8 cellular contexts compared by ENCODE assay signal in the genomic region with DNA sequence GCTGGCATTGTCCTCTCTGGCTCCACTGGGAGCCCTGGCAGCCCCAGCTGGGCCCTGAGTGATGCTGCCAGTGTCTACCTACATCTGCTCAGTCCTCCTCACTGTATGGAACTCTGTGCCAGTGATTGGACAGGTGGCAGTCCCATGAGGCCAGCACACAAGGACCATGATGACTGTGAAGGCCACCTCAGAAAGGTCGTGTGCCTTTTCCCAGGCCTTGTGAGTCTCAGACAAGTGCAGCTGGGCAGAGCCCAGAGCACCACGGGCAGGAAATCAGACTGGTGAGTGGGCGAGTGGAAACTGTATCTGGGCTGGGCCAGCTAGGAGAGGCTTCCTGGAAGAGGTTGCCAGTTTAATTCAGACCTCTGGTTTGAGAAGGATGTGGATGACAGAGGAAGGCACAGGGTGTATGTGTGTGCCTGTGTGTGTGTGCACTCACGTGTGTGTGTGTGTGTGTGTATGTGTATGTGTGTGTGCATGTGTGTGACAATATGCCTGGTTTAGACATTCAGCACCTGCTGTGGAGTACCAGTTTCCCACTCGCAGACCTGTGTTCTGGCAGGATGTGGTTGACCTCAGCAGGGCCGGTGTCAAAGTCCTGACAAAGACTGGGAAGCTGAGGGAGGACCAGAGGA. TPM values are rescaled to one million over a fixed set of nuclear protein-coding genes. Genes with fewer than 3 reads are reported as not detected.
DNase-seq lines count a peak whose midpoint lies in the region; ATAC-seq and TF ChIP-seq lines count a peak whose summit lies in the region.

No MANE protein-coding gene starts in this region.

- H2BK120ac ChIP-seq in IMR-90 (ENCODE audit: low read depth, low read length): no peak overlapping the region

- peaks cover 49% of the 10 kb centered on the region for H3K36me3 Mint-ChIP-seq in activated naive CD8-positive, alpha-beta T cell treated with anti-CD3 and anti-CD28 coated beads, Interleukin-2, amount 10 ng/mL, durations not matched to agents 7 days and 5 days

- no peak overlapping the region for H2BK5ac ChIP-seq in IMR-90 (ENCODE audit: low read depth, low read length, poor library complexity, severe bottlenecking)

- dilution Hi-C loops in IMR-90 (cut with HindIII; ENCODE audit: low sequenced_read_pairs, unreplicated experiment): no loop called here

- H3K9ac ChIP-seq in IMR-90 (ENCODE audit: low read depth, low read length): no peak overlapping the region

- no peaks in the 10 kb centered on the region for H3K9me3 ChIP-seq in IMR-90 (ENCODE audit: control insufficient read depth, insufficient read depth, low read length)

- H3K4me3 ChIP-seq in IMR-90 (ENCODE audit: insufficient read depth, low read depth, low read length): no peak overlapping the region

- intact Hi-C loops in IMR-90 (cut with micrococcal nuclease): no loop called here

- H3K36me3 ChIP-seq in IMR-90 (ENCODE audit: control insufficient read depth, insufficient read depth, low read length): no peaks in the 10 kb centered on the region

- H4K5ac ChIP-seq in IMR-90 (ENCODE audit: low read depth, low read length): no peak overlapping the region

- H3K4me1 Mint-ChIP-seq in activated naive CD8-positive, alpha-beta T cell treated with anti-CD3 and anti-CD28 coated beads, Interleukin-2, amount 10 ng/mL, durations not matched to agents 7 days and 5 days: peaks cover 73% of the 10 kb centered on the region

- no peak overlapping the region for H4K8ac ChIP-seq in IMR-90 (ENCODE audit: low read depth in 2 of 2, low read length in 2 of 2)

- H3K27me3 Mint-ChIP-seq in activated naive CD8-positive, alpha-beta T cell treated with anti-CD3 and anti-CD28 coated beads, Interleukin-2, amount 10 ng/mL, durations not matched to agents 7 days and 5 days: no peaks in the 10 kb centered on the region

- 77% methylated on average over 5 of the region's 6 CpGs; no CpG with 5 or more reads in 1 of the 2 experiments for WGBS in IMR-90 (ENCODE audit: extremely low coverage in 2 of 2, insufficient read length in 1 of 2), 2 experiments

- POLR2A ChIA-PET in IMR-90 (lab: Charles Lee; ENCODE audit: unreplicated experiment): no interaction called here
- POLR2A ChIA-PET in activated naive CD8-positive, alpha-beta T cell treated with anti-CD3 and anti-CD28 coated beads, Interleukin-2, amount 10 ng/mL, durations not matched to agents 7 days and 5 days (lab: Charles Lee): interaction anchor here (0.6 to 20.6 kb wide), 11 partner anchors 9 to 876 kb away, joined by 3 to 896 read pairs (median 6); a partner anchor contains a TSS

- peak overlapping the region; percentile 72 for H3K4me3 Mint-ChIP-seq in activated naive CD8-positive, alpha-beta T cell treated with anti-CD3 and anti-CD28 coated beads, Interleukin-2, amount 10 ng/mL, durations not matched to agents 7 days and 5 days

- TF ChIP-seq POLR2A in IMR-90 (IDR thresholded peaks at IDR 0.05; ENCODE audit: low read depth, low read length): no peak

- peak; percentile 47 for ATAC-seq in GM19035 (IDR thresholded peaks at IDR 0.05; ENCODE audit: unreplicated experiment)
- ATAC-seq in IMR-90 (ENCODE audit: low read depth): no peak
- peak; percentile 79 for ATAC-seq in activated naive CD8-positive, alpha-beta T cell treated with anti-CD3 and anti-CD28 coated beads, Interleukin-2, amount 10 ng/mL, durations not matched to agents 7 days and 5 days (ENCODE audit: low read depth)
- no peak for ATAC-seq in GM21515 (IDR thresholded peaks at IDR 0.05; ENCODE audit: unreplicated experiment)

- TF ChIP-seq CTCF in IMR-90 (conservative IDR thresholded peaks at IDR 0.05; ENCODE audit: low read depth, low read length): no peak

- no peak overlapping the region for H3K23ac ChIP-seq in IMR-90 (ENCODE audit: low read depth, low read length)

- DNase-seq in IMR-90 (peak; percentile 22), RPMI8226 (no peak), AG08396 (ENCODE audit: low spot score) (no peak), NCI-H2107 (lab: John Stamatoyannopoulos, UW) (no peak)
- peak; percentile 56 for DNase-seq in activated naive CD8-positive, alpha-beta T cell treated with anti-CD3 and anti-CD28 coated beads, Interleukin-2, amount 10 ng/mL, durations not matched to agents 7 days and 5 days
- DNase-seq in stimulated activated CD4-positive, alpha-beta T cell treated with anti-CD3 and anti-CD28 coated beads, Interleukin-2, amount 100 ng/mL, for 48 hours: peak; percentile 51 to 54

- H3K79me1 ChIP-seq in IMR-90 (ENCODE audit: low read depth in 1 of 2, low read length in 2 of 2): peaks cover 0 to 14% of the 10 kb centered on the region in 2 experiments; a peak in 2 of 4 replicates

- peaks cover 6% of the 10 kb centered on the region for H4K20me1 ChIP-seq in IMR-90 (ENCODE audit: insufficient read depth, low read length)

- no peak overlapping the region for H3K18ac ChIP-seq in IMR-90 (ENCODE audit: low read depth, low read length)

- H2BK15ac ChIP-seq in IMR-90 (ENCODE audit: low read depth, low read length): no peak overlapping the region

- BruUV-seq in IMR-90 (replicated peaks; lab: Mats Ljungman, UMichigan): no TSS peak

- H3K27ac Mint-ChIP-seq in activated naive CD8-positive, alpha-beta T cell treated with anti-CD3 and anti-CD28 coated beads, Interleukin-2, amount 10 ng/mL, durations not matched to agents 7 days and 5 days: peak overlapping the region; percentile 89

- peak overlapping the region; percentile 31 for H2AK9ac ChIP-seq in IMR-90 (replicated peaks; ENCODE audit: low read depth, low read length, poor library complexity)

- H3K27me3 ChIP-seq in IMR-90 (ENCODE audit: control insufficient read depth, insufficient read depth, low read length): no peaks in the 10 kb centered on the region

- peaks cover 23% of the 10 kb centered on the region for H3K9me1 ChIP-seq in IMR-90 (ENCODE audit: insufficient read depth, low read length)

- H3K56ac ChIP-seq in IMR-90 (ENCODE audit: extremely low read depth, insufficient read depth, low read length): no peak overlapping the region

- 0 out of 2 replicates have a peak overlapping the region, but pooled peaks have one; percentile 31 for H3K14ac ChIP-seq in IMR-90 (replicated peaks; ENCODE audit: low read depth, low read length)

- no peak for TF ChIP-seq RAD21 in IMR-90 (IDR thresholded peaks at IDR 0.05; ENCODE audit: low read length)

- in situ Hi-C loops in IMR-90 (cut with MboI; ENCODE audit: low sequenced_read_pairs): loop anchor here (25.0 kb wide), 1 partner anchor 1063 kb away; no protein-coding TSS in a partner anchor

- no peak overlapping the region for H4K91ac ChIP-seq in IMR-90 (ENCODE audit: insufficient read depth, low read depth, low read length)

- H2AFZ ChIP-seq in IMR-90 (replicated peaks; ENCODE audit: low read length, poor library complexity): no peak overlapping the region

- no peak overlapping the region for H2BK20ac ChIP-seq in IMR-90 (ENCODE audit: low read depth, low read length)

- H3K27ac ChIP-seq in IMR-90 (ENCODE audit: insufficient read depth, low read length): no peak overlapping the region

- no peak overlapping the region for H3K4ac ChIP-seq in IMR-90 (ENCODE audit: low read depth, low read length)

- CTCF ChIA-PET in IMR-90 (lab: Yijun Ruan, JAX): no interaction called here

- H3K4me1 ChIP-seq in IMR-90 (ENCODE audit: control insufficient read depth, insufficient read depth, low read length): peaks cover 6% of the 10 kb centered on the region

- H3K4me2 ChIP-seq in IMR-90 (ENCODE audit: low read depth, low read length): no peak overlapping the region

- no peak overlapping the region for H2AK5ac ChIP-seq in IMR-90 (ENCODE audit: low read depth, low read length)

- no peaks in the 10 kb centered on the region for H3K9me3 Mint-ChIP-seq in activated naive CD8-positive, alpha-beta T cell treated with anti-CD3 and anti-CD28 coated beads, Interleukin-2, amount 10 ng/mL, durations not matched to agents 7 days and 5 days

TF ChIP-seq in IMR-90, 13 proteins besides CTCF, POLR2A, EP300 and RAD21 (continues in another document):
- TF ChIP-seq FOS (IDR thresholded peaks at IDR 0.05; ENCODE audit: low read depth, low read length): no peak
- TF ChIP-seq MXI1 (IDR thresholded peaks at IDR 0.05; ENCODE audit: borderline replicate concordance, low read depth, low read length): no peak
- TF ChIP-seq RCOR1 (IDR thresholded peaks at IDR 0.05; ENCODE audit: insufficient replicate concordance, low read length): no peak

RNA-seq across cellular contexts. Expression of a gene that starts 7.0 kb away (rescaled TPM):
- total RNA-seq in IMR-90 (2012; rRNA removed): 48.3 and 57.2 TPM in 2 replicates
- polyA plus RNA-seq in IMR-90 (2012; rRNA removed): 38.3 and 43.8 TPM in 2 replicates
- polyA plus RNA-seq in IMR-90 (2012; cell fraction: cytosol; rRNA removed): 29.7 and 33.1 TPM in 2 replicates
- 23.5 and 28.3 TPM in 2 replicates for polyA plus RNA-seq in IMR-90 (2012; cell fraction: nucleus; rRNA removed; ENCODE audit: low replicate concordance)
- total RNA-seq in activated naive CD8-positive, alpha-beta T cell treated with anti-CD3 and anti-CD28 coated beads, Interleukin-2, amount 10 ng/mL, durations not matched to agents 7 days and 5 days: 100 to 1,000 TPM; 176 to 195 TPM

RNA-seq across cellular contexts. Expression of a gene that starts 12.4 kb away (rescaled TPM):
- total RNA-seq in IMR-90 (2012; rRNA removed): 0.83 and 0.90 TPM in 2 replicates
- polyA plus RNA-seq in IMR-90 (2012; rRNA removed): 4.0 and 4.6 TPM in 2 replicates
- polyA plus RNA-seq in IMR-90 (2012; cell fraction: cytosol; rRNA removed): 2.3 and 5.7 TPM in 2 replicates
- polyA plus RNA-seq in IMR-90 (2012; cell fraction: nucleus; rRNA removed; ENCODE audit: low replicate concordance): 3.0 and 6.5 TPM in 2 replicates
- total RNA-seq in activated naive CD8-positive, alpha-beta T cell treated with anti-CD3 and anti-CD28 coated beads, Interleukin-2, amount 10 ng/mL, durations not matched to agents 7 days and 5 days: 100 to 1,000 TPM; 365 to 400 TPM

RNA-seq across cellular contexts. Expression of a gene that starts 50.8 kb away (rescaled TPM):
- under 0.01 TPM in 2 replicates for total RNA-seq in IMR-90 (2012; rRNA removed)
- 0.10 and 0.12 TPM in 2 replicates for polyA plus RNA-seq in IMR-90 (2012; rRNA removed)
- 0.01 and 0.07 TPM in 2 replicates for polyA plus RNA-seq in IMR-90 (2012; cell fraction: cytosol; rRNA removed)
- polyA plus RNA-seq in IMR-90 (2012; cell fraction: nucleus; rRNA removed; ENCODE audit: low replicate concordance): 0.33 and 0.38 TPM in 2 replicates
- total RNA-seq in activated naive CD8-positive, alpha-beta T cell treated with anti-CD3 and anti-CD28 coated beads, Interleukin-2, amount 10 ng/mL, durations not matched to agents 7 days and 5 days: 1 to 10 TPM; 3.3 to 3.4 TPM

RNA-seq across cellular contexts. Expression of a gene that starts 54.6 kb away (rescaled TPM):
- 12.5 and 17.2 TPM in 2 replicates for total RNA-seq in IMR-90 (2012; rRNA removed)
- 20.6 and 20.8 TPM in 2 replicates for polyA plus RNA-seq in IMR-90 (2012; rRNA removed)
- polyA plus RNA-seq in IMR-90 (2012; cell fraction: cytosol; rRNA removed): 15.0 and 16.7 TPM in 2 replicates
- polyA plus RNA-seq in IMR-90 (2012; cell fraction: nucleus; rRNA removed; ENCODE audit: low replicate concordance): 99.7 and 105 TPM in 2 replicates
- 100 to 1,000 TPM in 1 of 2 experiments, 10 to 100 TPM in 1; 97.4 to 102 TPM for total RNA-seq in activated naive CD8-positive, alpha-beta T cell treated with anti-CD3 and anti-CD28 coated beads, Interleukin-2, amount 10 ng/mL, durations not matched to agents 7 days and 5 days

RNA-seq across cellular contexts. Expression of a gene that starts 56.4 kb away (rescaled TPM):
- total RNA-seq in IMR-90 (2012; rRNA removed): 6.8 and 6.9 TPM in 2 replicates
- 10.6 and 10.9 TPM in 2 replicates for polyA plus RNA-seq in IMR-90 (2012; rRNA removed)
- 9.5 and 9.9 TPM in 2 replicates for polyA plus RNA-seq in IMR-90 (2012; cell fraction: cytosol; rRNA removed)
- polyA plus RNA-seq in IMR-90 (2012; cell fraction: nucleus; rRNA removed; ENCODE audit: low replicate concordance): 29.0 and 30.6 TPM in 2 replicates
- 10 to 100 TPM; 53.2 to 58.4 TPM for total RNA-seq in activated naive CD8-positive, alpha-beta T cell treated with anti-CD3 and anti-CD28 coated beads, Interleukin-2, amount 10 ng/mL, durations not matched to agents 7 days and 5 days

Comparison
In these comparisons a context has a peak if more than half of its experiments do, and no peak if none do; other contexts are left out.
1. ATAC-seq: peak in GM19035 (single experiment) and activated naive CD8-positive, alpha-beta T cell treated with anti-CD3 and anti-CD28 coated beads, Interleukin-2, amount 10 ng/mL, durations not matched to agents 7 days and 5 days (single experiment); none in IMR-90 (single experiment) and GM21515 (single experiment).
2. DNase-seq: peak in IMR-90 (single experiment), activated naive CD8-positive, alpha-beta T cell treated with anti-CD3 and anti-CD28 coated beads, Interleukin-2, amount 10 ng/mL, durations not matched to agents 7 days and 5 days (single experiment) and stimulated activated CD4-positive, alpha-beta T cell treated with anti-CD3 and anti-CD28 coated beads, Interleukin-2, amount 100 ng/mL, for 48 hours (2 of 2); none in RPMI8226 (single experiment), AG08396 (single experiment) and NCI-H2107 (single experiment).
3. RNA of a gene that starts 12.4 kb away (total RNA-seq): 365 to 400 TPM in activated naive CD8-positive, alpha-beta T cell treated with anti-CD3 and anti-CD28 coated beads, Interleukin-2, amount 10 ng/mL, durations not matched to agents 7 days and 5 days; 0.83 to 0.90 TPM in IMR-90; every median in the first group is over 100 times any median in the second.